ENCODE assay signal across 8 cellular contexts in genomic region chr7:76292911-76293310, GRCh38. TPM values are rescaled to one million over a fixed set of nuclear protein-coding genes. Genes with fewer than 3 reads are reported as not detected.
DNase-seq lines count a peak whose midpoint lies in the region; ATAC-seq and TF ChIP-seq lines count a peak whose summit lies in the region.
"Not testable (repeated sequence)": the region's sequence is repeated elsewhere in the genome, so short reads cannot be mapped to it uniquely, and the experiment has no call there.

No MANE protein-coding gene starts in this region.

- not testable (repeated sequence) for TF ChIP-seq POLR2A in uterus (IDR thresholded peaks at IDR 0.05)

- H3K4me1 ChIP-seq in adipocyte (ENCODE audit: control insufficient read depth, insufficient read depth, low read length) (peaks cover 57% of the 10 kb centered on the region), colonic mucosa (peaks cover 30% of the 10 kb centered on the region), heart right ventricle (peaks cover 21 to 54% (median 44%) of the 10 kb centered on the region in 9 donors), mesenchymal stem cell (ENCODE audit: control insufficient read depth, insufficient read depth, low read depth, low read length) (peaks cover 40% of the 10 kb centered on the region), rectal smooth muscle tissue (ENCODE audit: control insufficient read depth, insufficient read depth, low read length) (peaks cover 31% of the 10 kb centered on the region), uterus (peaks cover 6 to 21% of the 10 kb centered on the region in 2 donors)

- intact Hi-C loops in colonic mucosa (cut with DNase I); uterus (cut with DNase I; ENCODE audit: low total_unique reads): not testable (repeated sequence)
- intact Hi-C loops in heart right ventricle (cut with DNase I): loop anchor here in 1 of 10 donors (2.0 kb wide), 1 partner anchor 22 kb away; no protein-coding TSS in a partner anchor

- H2AFZ ChIP-seq in mesenchymal stem cell (ENCODE audit: low read depth, low read length): not testable (repeated sequence)

- DNase-seq in adipocyte (ENCODE audit: low read depth); colonic mucosa; heart right ventricle; mesenchymal stem cell; uterus: not testable (repeated sequence)

- peak overlapping the region; percentile 83 for H3K27ac ChIP-seq in C4-2B
- peak overlapping the region; percentile 92 for H3K27ac ChIP-seq in colonic mucosa
- H3K27ac ChIP-seq in heart right ventricle: peak overlapping the region; percentile 84 to 98 (median 94)
- not testable (repeated sequence) for H3K27ac ChIP-seq in mesenchymal stem cell (ENCODE audit: low read length, poor library complexity, severe bottlenecking)
- peak overlapping the region; percentile 100 for H3K27ac ChIP-seq in rectal smooth muscle tissue (ENCODE audit: low read depth, low read length)
- H3K27ac ChIP-seq in temporal lobe (ENCODE audit: low read depth, low read length): peak overlapping the region; percentile 100
- H3K27ac ChIP-seq in uterus: peak overlapping the region; percentile 100

- H3K79me1 ChIP-seq in mesenchymal stem cell (replicated peaks; ENCODE audit: low read length, poor library complexity, severe bottlenecking): not testable (repeated sequence)

- not testable (repeated sequence) for H3K14ac ChIP-seq in mesenchymal stem cell (ENCODE audit: low read length in 2 of 2)

- H3K4ac ChIP-seq in mesenchymal stem cell (ENCODE audit: low read depth in 1 of 2, low read length in 2 of 2): peak overlapping the region; percentile 24 to 45

- H2BK15ac ChIP-seq in mesenchymal stem cell (ENCODE audit: low read depth, poor library complexity, severe bottlenecking): peak overlapping the region; percentile 38

- not testable (repeated sequence) for H4K8ac ChIP-seq in mesenchymal stem cell (ENCODE audit: low read length)

- peak overlapping the region; percentile 88 for H3K9ac ChIP-seq in adipocyte (ENCODE audit: low read length)
- not testable (repeated sequence) for H3K9ac ChIP-seq in colonic mucosa (ENCODE audit: low read depth in 2 of 2, low read length in 2 of 2); mesenchymal stem cell (ENCODE audit: low read length); rectal smooth muscle tissue (ENCODE audit: low read length)

- not testable (repeated sequence) for H3K36me3 ChIP-seq in adipocyte (ENCODE audit: control insufficient read depth, insufficient read depth, low read length, severe bottlenecking); colonic mucosa; heart right ventricle; mesenchymal stem cell (ENCODE audit: control insufficient read depth in 1 of 2, insufficient read depth in 2 of 2, low read depth in 1 of 2, low read length in 2 of 2); rectal smooth muscle tissue (ENCODE audit: control insufficient read depth, insufficient read depth, low read length); uterus

- peak overlapping the region in 1 of 2 experiments; percentile 14 for H3K18ac ChIP-seq in mesenchymal stem cell (ENCODE audit: low read depth in 1 of 2, low read length in 2 of 2)

- not testable (repeated sequence) for H4K91ac ChIP-seq in mesenchymal stem cell (ENCODE audit: low read length)

- not testable (repeated sequence) for H3K23ac ChIP-seq in mesenchymal stem cell (ENCODE audit: low read length in 2 of 2)

- WGBS in heart right ventricle, 2 donors: 88 to 91% methylated on average over 5 of the region's 5 CpGs
- 91% methylated on average over 5 of the region's 5 CpGs for WGBS in mesenchymal stem cell

- ATAC-seq in heart right ventricle: not testable (repeated sequence)

- H2BK12ac ChIP-seq in mesenchymal stem cell (ENCODE audit: low read length in 2 of 2): peak overlapping the region; percentile 95 to 98

- H2BK120ac ChIP-seq in mesenchymal stem cell (ENCODE audit: low read depth, low read length): peak overlapping the region; percentile 71

- not testable (repeated sequence) for H3K9me3 ChIP-seq in adipocyte (ENCODE audit: control insufficient read depth, low read length); colonic mucosa; heart right ventricle; mesenchymal stem cell (ENCODE audit: control insufficient read depth, low read length); uterus

- peak overlapping the region; percentile 81 for H2AK5ac ChIP-seq in mesenchymal stem cell (ENCODE audit: low read length, severe bottlenecking)

- H3K27me3 ChIP-seq in adipocyte (replicated peaks; ENCODE audit: control insufficient read depth, insufficient read depth, low read length); colonic mucosa; heart right ventricle; mesenchymal stem cell (ENCODE audit: control insufficient read depth in 1 of 2, insufficient read depth in 1 of 2, low read length in 2 of 2); rectal smooth muscle tissue (ENCODE audit: control insufficient read depth, insufficient read depth, low read length); uterus: not testable (repeated sequence)

- TF ChIP-seq CTCF in C4-2B (conservative IDR thresholded peaks at IDR 0.05); colonic mucosa (IDR thresholded peaks at IDR 0.05); heart right ventricle (IDR thresholded peaks at IDR 0.05); uterus (IDR thresholded peaks at IDR 0.05): not testable (repeated sequence)

- not testable (repeated sequence) for H2BK5ac ChIP-seq in mesenchymal stem cell (ENCODE audit: low read depth, low read length, poor library complexity, severe bottlenecking)

- not testable (repeated sequence) for H3K4me2 ChIP-seq in mesenchymal stem cell (ENCODE audit: low read length, poor library complexity, severe bottlenecking)

- not testable (repeated sequence) for H3K4me3 ChIP-seq in adipocyte (ENCODE audit: low read length); colonic mucosa; heart right ventricle; mesenchymal stem cell (ENCODE audit: insufficient read depth in 1 of 2, low read depth in 1 of 2, low read length in 2 of 2); rectal smooth muscle tissue (ENCODE audit: low read length)
- H3K4me3 ChIP-seq in uterus: peak overlapping the region in 1 of 2 donors; percentile 5

RNA-seq across cellular contexts. Expression of gene HSPB1, which starts 9.6 kb away (rescaled TPM):
- 100 to 1,000 TPM; 539 to 844 TPM for total RNA-seq in colonic mucosa
- total RNA-seq in heart right ventricle: 1,000 to 10,000 TPM; 1,266 to 2,631 (median 2,034) TPM
- polyA plus RNA-seq in heart right ventricle: 1,000 to 10,000 TPM; 2,522 to 6,886 TPM
- polyA plus RNA-seq in mesenchymal stem cell (2013, experiment 1 of 2): 794 TPM
- polyA plus RNA-seq in mesenchymal stem cell (2013, experiment 2 of 2): 815 TPM
- 5.2 TPM for total RNA-seq in temporal lobe
- total RNA-seq in uterus: 1,000 to 10,000 TPM in 1 of 4 donors, 100 to 1,000 TPM in 2, 10 to 100 TPM in 1; 28.8 to 1,391 (median 758) TPM
